Comparison of ENCODE assay signal across 1 cellular context in genomic region chr7:27605689-27606269, GRCh38.
TF ChIP-seq lines count a peak whose summit lies in the region.

No MANE protein-coding gene starts in this region.

TF ChIP-seq in WTC11, 78 proteins besides CTCF, POLR2A, EP300 and RAD21 (continued from another document):
- no peak for TF ChIP-seq FOXP4 (CRISPR knock-in tag; IDR thresholded peaks at IDR 0.05)
- TF ChIP-seq EMX1 (CRISPR knock-in tag; IDR thresholded peaks at IDR 0.05) = no peak
- no peak for TF ChIP-seq AR (CRISPR knock-in tag; IDR thresholded peaks at IDR 0.05)
- no peak for TF ChIP-seq ATF1 (CRISPR knock-in tag; IDR thresholded peaks at IDR 0.05)
- TF ChIP-seq SP1 (CRISPR knock-in tag; conservative IDR thresholded peaks at IDR 0.05) = no peak
- TF ChIP-seq E2F1 (CRISPR knock-in tag; IDR thresholded peaks at IDR 0.05) = no peak
